In genomic region chr11:123235117-123235686, GRCh38 we compare ENCODE assay signal across 8 cellular contexts. TPM values are rescaled to one million over a fixed set of nuclear protein-coding genes. Genes with fewer than 3 reads are reported as not detected.
DNase-seq lines count a peak whose midpoint lies in the region; ATAC-seq and TF ChIP-seq lines count a peak whose summit lies in the region.

No MANE protein-coding gene starts in this region.

- H3K27me3 Mint-ChIP-seq in CD14-positive monocyte (ENCODE audit: low read depth in 3 of 3), result peaks cover 0 to 5% (median 2%) of the 10 kb centered on the region in 3 donors

- TF ChIP-seq CTCF in CD14-positive monocyte (IDR thresholded peaks at IDR 0.05), result peak; percentile 36

- no peak for DNase-seq in CD14-positive monocyte (ENCODE audit: low spot score)
- peak; percentile 66 for DNase-seq in HT-29 (ENCODE audit: low spot score)
- peak in 2 of 3 experiments; percentile 23 to 52 for DNase-seq in activated CD8-positive, alpha-beta memory T cell treated with anti-CD3 and anti-CD28 coated beads for 48 hours (ENCODE audit: low read depth in 2 of 3, low spot score in 2 of 3)
- peak; percentile 73 for DNase-seq in Right ventricle myocardium superior
- DNase-seq in stimulated activated CD4-positive, alpha-beta T cell treated with anti-CD3 and anti-CD28 coated beads, Interleukin-2, amount 100 ng/mL, for 24 hours, result peak; percentile 52 to 62

- no peak overlapping the region for H3K4me3 Mint-ChIP-seq in CD14-positive monocyte

- no peaks in the 10 kb centered on the region for H3K36me3 Mint-ChIP-seq in CD14-positive monocyte

- H3K4me1 Mint-ChIP-seq in CD14-positive monocyte, result peaks cover 15% of the 10 kb centered on the region

- ATAC-seq in Right ventricle myocardium superior (ENCODE audit: poor library complexity) (peak; percentile 54), HG03135 (IDR thresholded peaks at IDR 0.05; ENCODE audit: unreplicated experiment) (no peak), GM21528 (IDR thresholded peaks at IDR 0.05; ENCODE audit: low FRiP score, unreplicated experiment) (no peak), GM18868 (IDR thresholded peaks at IDR 0.05; ENCODE audit: unreplicated experiment) (no peak)

- intact Hi-C loops in CD14-positive monocyte (cut with micrococcal nuclease) (no loop called here), Right ventricle myocardium superior (cut with DNase I) (no loop called here)

- peak overlapping the region in 1 of 7 donors; percentile 1 for H3K27ac Mint-ChIP-seq in CD14-positive monocyte

- peaks cover 0 to 2% (median 0%) of the 10 kb centered on the region in 7 donors for H3K9me3 Mint-ChIP-seq in CD14-positive monocyte

RNA-seq across cellular contexts. Expression of gene CLMP, which starts 40.2 kb away (rescaled TPM):
- under 1 TPM in 1 of 2 donors, not detected in 1; 0.33 TPM for polyA plus RNA-seq in CD14-positive monocyte
- not detected in 2 replicates for total RNA-seq in HT-29 (2014; rRNA removed; shearing (Covaris generic))
- 6.0 TPM for total RNA-seq in Right ventricle myocardium superior
